In the genomic region with DNA sequence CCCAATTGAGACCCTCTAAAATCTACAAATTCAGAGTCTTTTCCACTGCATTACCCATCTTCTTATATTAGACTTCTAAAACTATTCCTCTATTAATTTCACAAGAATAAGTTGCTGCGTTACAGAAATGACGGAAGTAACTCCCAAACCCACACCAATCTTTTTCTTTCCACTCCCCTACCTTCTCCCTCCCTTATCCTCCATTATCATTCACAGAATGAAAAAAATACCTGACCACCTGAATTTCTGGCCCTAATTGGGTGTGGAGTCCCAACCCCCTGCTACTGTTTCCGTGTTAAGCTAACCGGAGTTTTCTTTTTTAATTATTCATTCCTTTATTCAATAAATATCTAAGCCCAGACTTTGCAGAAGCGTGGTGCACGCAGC, we compare ENCODE assay signal across 8 cellular contexts. TPM values are rescaled to one million over a fixed set of nuclear protein-coding genes. Genes with fewer than 3 reads are reported as not detected.
A peak's percentile ranks its signal among the peaks of the same experiment; 100 is the strongest.
DNase-seq lines count a peak whose midpoint lies in the region; ATAC-seq and TF ChIP-seq lines count a peak whose summit lies in the region.

No MANE protein-coding gene starts in this region.

- intact Hi-C loops in breast epithelium (cut with DNase I; ENCODE audit: low total_unique reads), result no loop called here

- H3K9me3 ChIP-seq in BE2C (no peaks in the 10 kb centered on the region), MG63 (no peaks in the 10 kb centered on the region), breast epithelium (no peaks in the 10 kb centered on the region)

- peaks cover 26% of the 10 kb centered on the region for H3K4me1 Mint-ChIP-seq in memory B cell

- H3K27me3 Mint-ChIP-seq in memory B cell, result peaks cover 5% of the 10 kb centered on the region

- TF ChIP-seq CTCF in BE2C (IDR thresholded peaks at IDR 0.05; ENCODE audit: low read depth, low read length), result no peak
- TF ChIP-seq CTCF in breast epithelium (IDR thresholded peaks at IDR 0.05), result no peak

- no peaks in the 10 kb centered on the region for H3K9me3 Mint-ChIP-seq in memory B cell

- ATAC-seq in GM19452 (IDR thresholded peaks at IDR 0.05; ENCODE audit: unreplicated experiment) (peak; percentile 3), memory B cell (ENCODE audit: low read depth) (no peak)

- no peak for TF ChIP-seq POLR2A in breast epithelium (IDR thresholded peaks at IDR 0.05)

- peak overlapping the region; percentile 93 to 98 for H3K27ac ChIP-seq in breast epithelium

- H3K36me3 ChIP-seq in BE2C, result no peaks in the 10 kb centered on the region
- peaks cover 13% of the 10 kb centered on the region for H3K36me3 ChIP-seq in MG63
- H3K36me3 ChIP-seq in breast epithelium, result no peaks in the 10 kb centered on the region

- H3K4me1 ChIP-seq in BE2C (no peaks in the 10 kb centered on the region), breast epithelium (no peaks in the 10 kb centered on the region)

- peaks cover 5% of the 10 kb centered on the region for H3K36me3 Mint-ChIP-seq in memory B cell

- H3K27me3 ChIP-seq in BE2C (no peaks in the 10 kb centered on the region), MG63 (no peaks in the 10 kb centered on the region), breast epithelium (no peaks in the 10 kb centered on the region)

- peak overlapping the region; percentile 85 for H3K4me3 Mint-ChIP-seq in memory B cell

- DNase-seq in BE2C (no peak), MG63 (no peak), breast epithelium (ENCODE audit: low spot score in 2 of 2) (no peak), memory B cell (ENCODE audit: low spot score in 2 of 2) (no peak), occipital lobe (lab: John Stamatoyannopoulos, UW) (no peak), EL (no peak)
- DNase-seq in stimulated activated CD4-positive, alpha-beta T cell treated with anti-CD3 and anti-CD28 coated beads, Interleukin-4, amount 100 ng/mL, for 4 hours, result no peak

- peak overlapping the region; percentile 73 for H3K4me3 ChIP-seq in BE2C (ENCODE audit: low read depth, low read length)
- peak overlapping the region; percentile 97 for H3K4me3 ChIP-seq in MG63
- H3K4me3 ChIP-seq in breast epithelium, result peak overlapping the region; percentile 83 to 96 (median 88)

- H3K27ac Mint-ChIP-seq in memory B cell, result peak overlapping the region; percentile 92

RNA-seq across cellular contexts. Expression of gene RPRD1A, which starts 0.6 kb away (rescaled TPM):
- 65.0 TPM for polyA plus RNA-seq in BE2C (2012; ENCODE audit: insufficient read depth, insufficient read length, low read depth)
- total RNA-seq in MG63 (2014; rRNA removed; shearing (Covaris generic); ENCODE audit: low replicate concordance), result 28.7 and 31.4 TPM in 2 replicates
- total RNA-seq in breast epithelium, result 10 to 100 TPM; 51.5 to 76.8 (median 59.3) TPM
- 162 TPM for total RNA-seq in occipital lobe
